Comparison of ENCODE assay signal across 1 cellular context in the genomic region with DNA sequence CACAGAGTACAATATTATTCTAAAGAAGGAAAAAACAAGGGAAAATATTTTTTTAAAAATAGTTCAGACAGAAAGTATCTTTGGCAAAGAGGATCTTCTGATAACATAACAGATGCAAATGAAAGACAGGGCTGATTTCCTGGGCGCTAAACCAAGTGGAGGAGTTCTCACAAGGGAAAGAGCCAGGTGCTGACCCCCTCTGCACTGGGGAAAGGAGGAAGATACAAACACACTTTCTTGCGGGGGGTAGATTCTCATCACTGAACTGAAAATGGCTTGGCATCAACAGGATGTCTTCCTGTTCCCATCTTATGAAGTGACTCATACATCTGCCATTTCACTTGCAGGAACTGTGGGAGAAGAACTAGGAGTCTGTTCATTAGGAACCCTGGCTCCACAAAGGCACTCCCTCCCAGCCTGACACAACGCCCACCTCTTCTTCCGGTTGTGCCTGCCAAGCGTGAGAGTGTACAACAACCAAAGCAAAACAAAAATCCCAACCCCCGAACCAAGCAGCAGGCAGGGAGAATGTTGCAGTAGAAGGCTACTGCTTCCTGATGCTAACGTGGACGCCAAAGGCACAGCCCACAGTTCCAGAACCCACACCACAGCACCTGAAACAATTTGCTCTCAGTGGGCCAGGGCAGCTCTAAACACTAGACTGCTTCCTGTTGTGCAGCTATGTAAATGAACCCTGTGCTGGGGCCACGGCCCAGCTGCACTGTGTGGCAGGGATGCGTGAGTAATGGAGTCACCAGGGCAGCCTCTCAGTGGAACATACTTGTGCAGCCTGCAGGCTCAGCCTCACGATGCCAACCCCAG.
TF ChIP-seq lines count a peak whose summit lies in the region.

No MANE protein-coding gene starts in this region.

TF ChIP-seq in K562, 482 proteins besides CTCF, POLR2A, EP300 and RAD21 (continued from another document and continues in another):
- TF ChIP-seq CSDE1 (IDR thresholded peaks at IDR 0.05) (no peak), HNRNPH1 (optimal IDR thresholded peaks at IDR 0.05; ENCODE audit: low read depth, low read length) (no peak), BRF1 (IDR thresholded peaks at IDR 0.05; ENCODE audit: borderline replicate concordance, extremely low read depth, insufficient read length) (no peak), ZNF165 (CRISPR knock-in tag; IDR thresholded peaks at IDR 0.05; ENCODE audit: borderline replicate concordance) (no peak), ZNF785 (CRISPR knock-in tag; IDR thresholded peaks at IDR 0.05) (no peak), BRCA1 (IDR thresholded peaks at IDR 0.05) (no peak), BRCA1 (CRISPR knock-in tag; IDR thresholded peaks at IDR 0.05) (no peak), GABPB1 (CRISPR knock-in tag; IDR thresholded peaks at IDR 0.05) (no peak), RNF2 (IDR thresholded peaks at IDR 0.05) (no peak), DPF2 (IDR thresholded peaks at IDR 0.05) (0 out of 2 replicates have a peak, but pooled peaks have one; percentile 66), POLR2H (tag; IDR thresholded peaks at IDR 0.05; ENCODE audit: low read depth) (no peak), BCL6 (CRISPR knock-in tag; IDR thresholded peaks at IDR 0.05) (no peak), TAF15 (IDR thresholded peaks at IDR 0.05; ENCODE audit: low read depth, low read length) (no peak), NFIX (CRISPR knock-in tag; IDR thresholded peaks at IDR 0.05; ENCODE audit: low read depth) (no peak), YBX1 (IDR thresholded peaks at IDR 0.05) (no peak), MEF2D (tag; conservative IDR thresholded peaks at IDR 0.05; ENCODE audit: low read depth) (no peak), POLR3G (IDR thresholded peaks at IDR 0.05; ENCODE audit: extremely low read depth, insufficient read length, insufficient replicate concordance) (no peak), FIP1L1 (IDR thresholded peaks at IDR 0.05; ENCODE audit: low read depth, low read length, poor library complexity, severe bottlenecking) (no peak), ZNF217 (CRISPR knock-in tag; IDR thresholded peaks at IDR 0.05) (no peak), KDM4B (IDR thresholded peaks at IDR 0.05; ENCODE audit: borderline replicate concordance in 2 of 2, low read depth in 1 of 2) (no peak), E2F3 (CRISPR knock-in tag; IDR thresholded peaks at IDR 0.05) (no peak), SP1 (CRISPR knock-in tag; IDR thresholded peaks at IDR 0.05) (no peak), HDAC1 (IDR thresholded peaks at IDR 0.05) (peak in 1 of 2 experiments; percentile 31; a peak in 1 of 4 replicates), ELF4 (CRISPR knock-in tag; IDR thresholded peaks at IDR 0.05) (0 out of 2 replicates have a peak, but pooled peaks have one; percentile 41), COPS2 (conservative IDR thresholded peaks at IDR 0.05) (no peak), SAP30 (IDR thresholded peaks at IDR 0.05; ENCODE audit: borderline replicate concordance, insufficient read depth, low read depth, low read length, poor library complexity, severe bottlenecking) (no peak), MAFG (tag; conservative IDR thresholded peaks at IDR 0.05) (no peak), ZNF140 (CRISPR knock-in tag; IDR thresholded peaks at IDR 0.05) (no peak), ZNF586 (CRISPR knock-in tag; conservative IDR thresholded peaks at IDR 0.05) (no peak), SMARCE1 (IDR thresholded peaks at IDR 0.05) (peak; percentile 46; the same call in 1 of the 2 replicates)
- TF ChIP-seq, protein P1, sequence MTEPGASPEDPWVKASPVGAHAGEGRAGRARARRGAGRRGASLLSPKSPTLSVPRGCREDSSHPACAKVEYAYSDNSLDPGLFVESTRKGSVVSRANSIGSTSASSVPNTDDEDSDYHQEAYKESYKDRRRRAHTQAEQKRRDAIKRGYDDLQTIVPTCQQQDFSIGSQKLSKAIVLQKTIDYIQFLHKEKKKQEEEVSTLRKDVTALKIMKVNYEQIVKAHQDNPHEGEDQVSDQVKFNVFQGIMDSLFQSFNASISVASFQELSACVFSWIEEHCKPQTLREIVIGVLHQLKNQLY (CRISPR knock-in tag; conservative IDR thresholded peaks at IDR 0.05), result no peak
- TF ChIP-seq, protein P2, sequence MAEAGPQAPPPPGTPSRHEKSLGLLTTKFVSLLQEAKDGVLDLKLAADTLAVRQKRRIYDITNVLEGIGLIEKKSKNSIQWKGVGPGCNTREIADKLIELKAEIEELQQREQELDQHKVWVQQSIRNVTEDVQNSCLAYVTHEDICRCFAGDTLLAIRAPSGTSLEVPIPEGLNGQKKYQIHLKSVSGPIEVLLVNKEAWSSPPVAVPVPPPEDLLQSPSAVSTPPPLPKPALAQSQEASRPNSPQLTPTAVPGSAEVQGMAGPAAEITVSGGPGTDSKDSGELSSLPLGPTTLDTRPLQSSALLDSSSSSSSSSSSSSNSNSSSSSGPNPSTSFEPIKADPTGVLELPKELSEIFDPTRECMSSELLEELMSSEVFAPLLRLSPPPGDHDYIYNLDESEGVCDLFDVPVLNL (CRISPR knock-in tag; IDR thresholded peaks at IDR 0.05; ENCODE audit: low read depth), result no peak
- TF ChIP-seq, protein P3, sequence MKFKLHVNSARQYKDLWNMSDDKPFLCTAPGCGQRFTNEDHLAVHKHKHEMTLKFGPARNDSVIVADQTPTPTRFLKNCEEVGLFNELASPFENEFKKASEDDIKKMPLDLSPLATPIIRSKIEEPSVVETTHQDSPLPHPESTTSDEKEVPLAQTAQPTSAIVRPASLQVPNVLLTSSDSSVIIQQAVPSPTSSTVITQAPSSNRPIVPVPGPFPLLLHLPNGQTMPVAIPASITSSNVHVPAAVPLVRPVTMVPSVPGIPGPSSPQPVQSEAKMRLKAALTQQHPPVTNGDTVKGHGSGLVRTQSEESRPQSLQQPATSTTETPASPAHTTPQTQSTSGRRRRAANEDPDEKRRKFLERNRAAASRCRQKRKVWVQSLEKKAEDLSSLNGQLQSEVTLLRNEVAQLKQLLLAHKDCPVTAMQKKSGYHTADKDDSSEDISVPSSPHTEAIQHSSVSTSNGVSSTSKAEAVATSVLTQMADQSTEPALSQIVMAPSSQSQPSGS (CRISPR knock-in tag; IDR thresholded peaks at IDR 0.05), result no peak
- TF ChIP-seq, protein P4, sequence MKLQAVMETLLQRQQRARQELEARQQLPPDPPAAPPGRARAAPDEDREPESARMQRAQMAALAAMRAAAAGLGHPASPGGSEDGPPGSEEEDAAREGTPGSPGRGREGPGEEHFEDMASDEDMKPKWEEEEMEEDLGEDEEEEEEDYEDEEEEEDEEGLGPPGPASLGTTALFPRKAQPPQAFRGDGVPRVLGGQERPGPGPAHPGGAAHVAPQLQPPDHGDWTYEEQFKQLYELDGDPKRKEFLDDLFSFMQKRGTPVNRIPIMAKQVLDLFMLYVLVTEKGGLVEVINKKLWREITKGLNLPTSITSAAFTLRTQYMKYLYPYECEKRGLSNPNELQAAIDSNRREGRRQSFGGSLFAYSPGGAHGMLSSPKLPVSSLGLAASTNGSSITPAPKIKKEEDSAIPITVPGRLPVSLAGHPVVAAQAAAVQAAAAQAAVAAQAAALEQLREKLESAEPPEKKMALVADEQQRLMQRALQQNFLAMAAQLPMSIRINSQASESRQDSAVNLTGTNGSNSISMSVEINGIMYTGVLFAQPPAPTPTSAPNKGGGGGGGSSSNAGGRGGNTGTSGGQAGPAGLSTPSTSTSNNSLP (IDR thresholded peaks at IDR 0.05; ENCODE audit: borderline replicate concordance, low read depth, low read length), result no peak
- TF ChIP-seq, protein P5, sequence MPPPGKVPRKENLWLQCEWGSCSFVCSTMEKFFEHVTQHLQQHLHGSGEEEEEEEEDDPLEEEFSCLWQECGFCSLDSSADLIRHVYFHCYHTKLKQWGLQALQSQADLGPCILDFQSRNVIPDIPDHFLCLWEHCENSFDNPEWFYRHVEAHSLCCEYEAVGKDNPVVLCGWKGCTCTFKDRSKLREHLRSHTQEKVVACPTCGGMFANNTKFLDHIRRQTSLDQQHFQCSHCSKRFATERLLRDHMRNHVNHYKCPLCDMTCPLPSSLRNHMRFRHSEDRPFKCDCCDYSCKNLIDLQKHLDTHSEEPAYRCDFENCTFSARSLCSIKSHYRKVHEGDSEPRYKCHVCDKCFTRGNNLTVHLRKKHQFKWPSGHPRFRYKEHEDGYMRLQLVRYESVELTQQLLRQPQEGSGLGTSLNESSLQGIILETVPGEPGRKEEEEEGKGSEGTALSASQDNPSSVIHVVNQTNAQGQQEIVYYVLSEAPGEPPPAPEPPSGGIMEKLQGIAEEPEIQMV (tag; conservative IDR thresholded peaks at IDR 0.05; ENCODE audit: low read depth), result no peak
- TF ChIP-seq, protein P6, sequence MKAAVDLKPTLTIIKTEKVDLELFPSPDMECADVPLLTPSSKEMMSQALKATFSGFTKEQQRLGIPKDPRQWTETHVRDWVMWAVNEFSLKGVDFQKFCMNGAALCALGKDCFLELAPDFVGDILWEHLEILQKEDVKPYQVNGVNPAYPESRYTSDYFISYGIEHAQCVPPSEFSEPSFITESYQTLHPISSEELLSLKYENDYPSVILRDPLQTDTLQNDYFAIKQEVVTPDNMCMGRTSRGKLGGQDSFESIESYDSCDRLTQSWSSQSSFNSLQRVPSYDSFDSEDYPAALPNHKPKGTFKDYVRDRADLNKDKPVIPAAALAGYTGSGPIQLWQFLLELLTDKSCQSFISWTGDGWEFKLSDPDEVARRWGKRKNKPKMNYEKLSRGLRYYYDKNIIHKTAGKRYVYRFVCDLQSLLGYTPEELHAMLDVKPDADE (conservative IDR thresholded peaks at IDR 0.05; ENCODE audit: control insufficient read depth, low read depth, low read length), result no peak
- TF ChIP-seq, protein P7, sequence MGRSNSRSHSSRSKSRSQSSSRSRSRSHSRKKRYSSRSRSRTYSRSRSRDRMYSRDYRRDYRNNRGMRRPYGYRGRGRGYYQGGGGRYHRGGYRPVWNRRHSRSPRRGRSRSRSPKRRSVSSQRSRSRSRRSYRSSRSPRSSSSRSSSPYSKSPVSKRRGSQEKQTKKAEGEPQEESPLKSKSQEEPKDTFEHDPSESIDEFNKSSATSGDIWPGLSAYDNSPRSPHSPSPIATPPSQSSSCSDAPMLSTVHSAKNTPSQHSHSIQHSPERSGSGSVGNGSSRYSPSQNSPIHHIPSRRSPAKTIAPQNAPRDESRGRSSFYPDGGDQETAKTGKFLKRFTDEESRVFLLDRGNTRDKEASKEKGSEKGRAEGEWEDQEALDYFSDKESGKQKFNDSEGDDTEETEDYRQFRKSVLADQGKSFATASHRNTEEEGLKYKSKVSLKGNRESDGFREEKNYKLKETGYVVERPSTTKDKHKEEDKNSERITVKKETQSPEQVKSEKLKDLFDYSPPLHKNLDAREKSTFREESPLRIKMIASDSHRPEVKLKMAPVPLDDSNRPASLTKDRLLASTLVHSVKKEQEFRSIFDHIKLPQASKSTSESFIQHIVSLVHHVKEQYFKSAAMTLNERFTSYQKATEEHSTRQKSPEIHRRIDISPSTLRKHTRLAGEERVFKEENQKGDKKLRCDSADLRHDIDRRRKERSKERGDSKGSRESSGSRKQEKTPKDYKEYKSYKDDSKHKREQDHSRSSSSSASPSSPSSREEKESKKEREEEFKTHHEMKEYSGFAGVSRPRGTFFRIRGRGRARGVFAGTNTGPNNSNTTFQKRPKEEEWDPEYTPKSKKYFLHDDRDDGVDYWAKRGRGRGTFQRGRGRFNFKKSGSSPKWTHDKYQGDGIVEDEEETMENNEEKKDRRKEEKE (IDR thresholded peaks at IDR 0.05; ENCODE audit: borderline replicate concordance in 1 of 2, control insufficient read depth in 1 of 2, low read depth in 2 of 2, low read length in 1 of 2), result no peak
